9 cellular contexts compared by ENCODE assay signal in genomic region chr1:192485692-192486436, GRCh38.
DNase-seq lines count a peak whose midpoint lies in the region; ATAC-seq and TF ChIP-seq lines count a peak whose summit lies in the region.
"Had no signal": no experiment of that assay in that cellular context is flagged by ENCODE, and none has a peak within 500 bp of the region (broad histone marks: within the 10 kb centered on the region; RNA-seq: fewer than 3 reads in every experiment).

No MANE protein-coding gene starts in this region.

- H3K4me3 ChIP-seq in SK-N-MC = no peak overlapping the region
- no peak overlapping the region for H3K4me3 ChIP-seq in gastroesophageal sphincter
- no peak overlapping the region for H3K4me3 ChIP-seq in effector memory CD4-positive, alpha-beta T cell (ENCODE audit: insufficient read depth, low read depth, low read length, poor library complexity, severe bottlenecking)

- no peak for TF ChIP-seq POLR2A in gastroesophageal sphincter (IDR thresholded peaks at IDR 0.05)

- TF ChIP-seq EP300 in gastroesophageal sphincter (IDR thresholded peaks at IDR 0.05) = no peak

- no peaks in the 10 kb centered on the region for H3K27me3 ChIP-seq in gastroesophageal sphincter
- no peaks in the 10 kb centered on the region for H3K27me3 ChIP-seq in effector memory CD4-positive, alpha-beta T cell (replicated peaks; ENCODE audit: control insufficient read depth, insufficient read depth, low read length, poor library complexity, severe bottlenecking)

- WGBS in gastroesophageal sphincter (ENCODE audit: low coverage in 1 of 2), 2 donors = 20 to 31% methylated on average over 1 of the region's 1 CpG

- intact Hi-C loops in sciatic nerve (cut with DNase I) = no loop called here

- no peak for TF ChIP-seq CTCF in gastroesophageal sphincter (IDR thresholded peaks at IDR 0.05)

- ATAC-seq in gastroesophageal sphincter (peak; percentile 97), sciatic nerve (peak; percentile 97)

- 0 out of 2 replicates have a peak overlapping the region, but pooled peaks have one; percentile 6 for H3K27ac ChIP-seq in SK-N-MC
- peak overlapping the region; percentile 84 to 92 (median 88) for H3K27ac ChIP-seq in gastroesophageal sphincter
- H3K27ac ChIP-seq in effector memory CD4-positive, alpha-beta T cell (ENCODE audit: insufficient read depth, low read length, poor library complexity, severe bottlenecking) = no peak overlapping the region

- peak; percentile 93 for DNase-seq in Daoy (ENCODE audit: low read depth)
- no peak for DNase-seq in SK-N-MC (ENCODE audit: low read depth, low spot score)
- DNase-seq in sciatic nerve (ENCODE audit: low spot score) = peak; percentile 80
- DNase-seq in stimulated activated CD4-positive, alpha-beta T cell treated with anti-CD3 and anti-CD28 coated beads, Interleukin-4, amount 100 ng/mL, for 24 hours = no peak
- no peak for DNase-seq in NCI-H2107 (lab: John Stamatoyannopoulos, UW)
- DNase-seq in effector memory CD4-positive, alpha-beta T cell = no peak
- no peak for DNase-seq in COLO668 (lab: John Stamatoyannopoulos, UW; ENCODE audit: unreplicated experiment)
- DNase-seq: activated T-cell treated with anti-CD3 and anti-CD28 coated beads, Interleukin-2, amount 50 U/mL, for 48 hours had no signal

- H3K4me1 ChIP-seq in gastroesophageal sphincter = peaks cover 7 to 42% (median 13%) of the 10 kb centered on the region in 3 donors
- no peaks in the 10 kb centered on the region for H3K4me1 ChIP-seq in effector memory CD4-positive, alpha-beta T cell (ENCODE audit: control insufficient read depth, insufficient read depth, low read length, poor library complexity, severe bottlenecking)

- H3K9ac ChIP-seq in SK-N-MC (ENCODE audit: insufficient read length) = no peak overlapping the region

- H3K9me3 ChIP-seq in SK-N-MC (ENCODE audit: low read depth, low read length) (no peaks in the 10 kb centered on the region), gastroesophageal sphincter (no peaks in the 10 kb centered on the region)
- no peaks in the 10 kb centered on the region for H3K9me3 ChIP-seq in effector memory CD4-positive, alpha-beta T cell (ENCODE audit: control insufficient read depth, low read length)

- H3K36me3 ChIP-seq in SK-N-MC (ENCODE audit: insufficient read depth, low read length) = no peaks in the 10 kb centered on the region
- no peaks in the 10 kb centered on the region for H3K36me3 ChIP-seq in gastroesophageal sphincter
- H3K36me3 ChIP-seq in effector memory CD4-positive, alpha-beta T cell (ENCODE audit: control insufficient read depth, insufficient read depth, low read length) = no peaks in the 10 kb centered on the region

Comparison
In these comparisons a context has a peak if more than half of its experiments do, and no peak if none do; other contexts are left out.
1. DNase-seq: peak in Daoy (single experiment) and sciatic nerve (single experiment); none in SK-N-MC (single experiment), stimulated activated CD4-positive, alpha-beta T cell treated with anti-CD3 and anti-CD28 coated beads, Interleukin-4, amount 100 ng/mL, for 24 hours (single experiment), NCI-H2107 (single experiment), effector memory CD4-positive, alpha-beta T cell (0 of 3) and COLO668 (single experiment).